38 cellular contexts compared by ENCODE assay signal in genomic region chr19:51837145-51837544, GRCh38. TPM values are rescaled to one million over a fixed set of nuclear protein-coding genes. Genes with fewer than 3 reads are reported as not detected.
"Had no signal": no experiment of that assay in that cellular context is flagged by ENCODE, and none has a peak within 500 bp of the region (broad histone marks: within the 10 kb centered on the region; RNA-seq: fewer than 3 reads in every experiment).

No MANE protein-coding gene starts in this region.

- DNase-seq: Karpas-422, Kasumi-1, MG63, MM.1S, MV-4-11, NCI-H1048, NCI-H1092, NCI-H1092 treated with DMSO at 0.1 percent for 48 hours, NCI-H1105, NCI-H1105 treated with DMSO at 0.1 percent for 48 hours, NCI-H1417, NCI-H1417 treated with DMSO at 0.1 percent for 48 hours, NCI-H1436, NCI-H1436 treated with DMSO at 0.1 percent for 48 hours, NCI-H146, NCI-H1694, NCI-H1694 treated with DMSO at 0.1 percent for 48 hours, NCI-H187, NCI-H187 treated with DMSO at 0.1 percent for 48 hours, NCI-H1930, NCI-H2029, NCI-H2029 treated with DMSO at 0.1 percent for 48 hours, NCI-H2081, NCI-H2081 treated with DMSO at 0.1 percent for 48 hours, NCI-H2107, NCI-H2171, NCI-H2171 treated with DMSO at 0.1 percent for 48 hours, NCI-H2227 treated with DMSO at 0.1 percent for 48 hours, NCI-H226, NCI-H345, NCI-H446, NCI-H446 treated with DMSO at 0.1 percent for 48 hours, NCI-H510A, NCI-H510A treated with DMSO at 0.1 percent for 48 hours had no signal

- H3K4me2 ChIP-seq: KMS-11 had no signal

- H3K36me3 ChIP-seq: MG63 had no signal

- H3K4me3 ChIP-seq: MG63 had no signal

- H3K9ac ChIP-seq: KMS-11 had no signal

- H3K27ac ChIP-seq: KMS-11 had no signal

- H3K27me3 ChIP-seq: MG63 had no signal

RNA-seq across cellular contexts. Expression of gene FPR3, which starts 42.2 kb away (rescaled TPM):
- total RNA-seq: LHCN-M2, MCF 10A, NCI-H460 had no signal
